In the genomic region with DNA sequence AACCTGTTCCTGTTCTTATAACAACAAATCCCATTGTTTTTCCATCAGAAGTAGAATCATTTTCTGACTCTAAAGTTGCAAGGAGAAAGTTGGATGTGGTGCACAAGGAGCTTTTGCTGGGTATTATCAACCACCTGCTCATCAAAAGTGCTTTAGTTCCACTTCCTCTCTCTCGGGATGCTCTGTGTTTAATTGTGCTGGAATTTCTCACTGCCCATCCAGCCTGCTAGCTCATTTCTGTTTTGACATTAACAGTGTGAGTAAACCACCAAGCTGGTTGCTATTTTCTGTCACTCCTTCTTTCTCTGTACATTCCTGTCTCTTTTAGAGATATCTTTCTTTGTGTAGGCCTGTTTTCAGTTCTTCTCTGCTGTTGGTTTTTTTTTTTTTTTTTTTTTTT, we compare ENCODE assay signal across 18 cellular contexts.
"Had no signal": no experiment of that assay in that cellular context is flagged by ENCODE, and none has a peak within 500 bp of the region (broad histone marks: within the 10 kb centered on the region; RNA-seq: fewer than 3 reads in every experiment).

No MANE protein-coding gene starts in this region.

- ATAC-seq: esophagus mucosa; heart right ventricle; naive thymus-derived CD8-positive, alpha-beta T cell; right cardiac atrium had no signal

- H3K27me3 Mint-ChIP-seq: naive thymus-derived CD8-positive, alpha-beta T cell had no signal

- H3K36me3 ChIP-seq: ovary had no signal

- H3K4me2 ChIP-seq: smooth muscle cell had no signal

- H3K27ac ChIP-seq: dorsolateral prefrontal cortex, heart right ventricle, ovary, stomach, thoracic aorta, transverse colon had no signal

- H3K9me3 Mint-ChIP-seq: naive thymus-derived CD8-positive, alpha-beta T cell had no signal

- H3K27me3 ChIP-seq: dorsolateral prefrontal cortex, heart right ventricle, ovary, stomach, transverse colon had no signal

- H3K4me3 ChIP-seq: dorsolateral prefrontal cortex, heart right ventricle, ovary, smooth muscle cell, stomach, thoracic aorta, transverse colon had no signal

- H3K9me3 ChIP-seq: heart right ventricle, ovary, stomach, thoracic aorta, transverse colon had no signal

- DNase-seq: cortex of kidney; dorsolateral prefrontal cortex; effector CD8-positive, alpha-beta T cell; heart right ventricle; hypothalamus; kidney glomerular epithelial cell; naive thymus-derived CD8-positive, alpha-beta T cell; ovary; right cardiac atrium; stimulated activated CD4-positive, alpha-beta T cell treated with anti-CD3 and anti-CD28 coated beads, Interleukin-4, amount 100 ng/mL, for 1 hour; stimulated activated CD8-positive, alpha-beta memory T cell treated with anti-CD3 and anti-CD28 coated beads, Interleukin-4, amount 100 ng/mL, for 48 hours; stimulated activated naive CD4-positive, alpha-beta T cell; stomach; substantia nigra; transverse colon had no signal

- H3K4me3 Mint-ChIP-seq: naive thymus-derived CD8-positive, alpha-beta T cell had no signal
